ENCODE assay signal across 8 cellular contexts in genomic region chr10:5293691-5294550, GRCh38.
DNase-seq lines count a peak whose midpoint lies in the region; ATAC-seq, FAIRE-seq and TF ChIP-seq lines count a peak whose summit lies in the region.

No MANE protein-coding gene starts in this region.

- H3K27me3 ChIP-seq in fibroblast of lung (ENCODE audit: control insufficient read depth, insufficient read depth, low read length): no peaks in the 10 kb centered on the region

- peaks cover 12% of the 10 kb centered on the region for H3K9me3 ChIP-seq in A549
- no peaks in the 10 kb centered on the region for H3K9me3 ChIP-seq in fibroblast of lung (ENCODE audit: control insufficient read depth, insufficient read depth, low read depth, low read length)

- H3K4me1 ChIP-seq in A549 (peaks cover 41% of the 10 kb centered on the region), fibroblast of lung (ENCODE audit: control insufficient read depth, extremely low read depth, insufficient read depth, low read length) (peaks cover 8% of the 10 kb centered on the region)

- TF ChIP-seq CTCF in A549 (IDR thresholded peaks at IDR 0.05): peak; percentile 72
- peak; percentile 24 to 50 for TF ChIP-seq CTCF in fibroblast of lung (conservative IDR thresholded peaks at IDR 0.05 in 1 of 2, IDR thresholded peaks at IDR 0.05 in 1 of 2; ENCODE audit: low read depth in 1 of 2, low read length in 2 of 2)
- TF ChIP-seq CTCF in osteocyte (IDR thresholded peaks at IDR 0.05): peak; percentile 41

- DNase-seq in A549 (ENCODE audit: low read depth in 1 of 2, low spot score in 1 of 2) (peak; percentile 77 to 91), NCI-H748 (lab: John Stamatoyannopoulos, UW; ENCODE audit: unreplicated experiment) (peak; percentile 72), fibroblast of lung (ENCODE audit: low read depth in 2 of 2) (peak in 1 of 2 donors; percentile 6), osteocyte (ENCODE audit: extremely low spot score, unreplicated experiment) (no peak), ureter (ENCODE audit: low spot score) (no peak)
- peak; percentile 81 for DNase-seq in activated CD8-positive, alpha-beta memory T cell treated with anti-CD3 and anti-CD28 coated beads for 24 hours

- CTCF ChIA-PET in A549 (lab: Yijun Ruan, JAX): interaction anchor here (0.6 to 6.2 kb wide), 14 partner anchors 8 to 481 kb away, joined by 3 to 43 read pairs (median 4); no protein-coding TSS in a partner anchor

- H3K4me3 ChIP-seq in A549 (no peak overlapping the region), fibroblast of lung (replicated peaks in 1 of 4; ENCODE audit: control extremely low read depth in 1 of 4, insufficient read depth in 1 of 4, low read depth in 3 of 4, low read length in 4 of 4) (no peak overlapping the region)

- peak; percentile 32 for FAIRE-seq in A549 (lab: Jason Lieb, UNC)

- peak; percentile 69 to 86 for ATAC-seq in A549
- peak; percentile 58 for ATAC-seq in GM18511 (IDR thresholded peaks at IDR 0.05; ENCODE audit: unreplicated experiment)
- no peak for ATAC-seq in GM19467 (IDR thresholded peaks at IDR 0.05; ENCODE audit: unreplicated experiment)

- no peak for TF ChIP-seq EP300 in A549 (IDR thresholded peaks at IDR 0.05)

- TF ChIP-seq RAD21 in A549 (conservative IDR thresholded peaks at IDR 0.05 in 1 of 2, IDR thresholded peaks at IDR 0.05 in 1 of 2): peak; percentile 62 to 72

- no peaks in the 10 kb centered on the region for H4K20me1 ChIP-seq in fibroblast of lung (ENCODE audit: control insufficient read depth, extremely low read depth, insufficient read depth, low read length)

- WGBS in A549 (ENCODE audit: missing lambda C conversion rate): 33% methylated on average over 15 of the region's 15 CpGs

- no peak overlapping the region for H3K4me3 Mint-ChIP-seq in osteocyte (ENCODE audit: unreplicated experiment)

- H3K36me3 ChIP-seq in fibroblast of lung (ENCODE audit: control insufficient read depth, insufficient read depth, low read length): no peaks in the 10 kb centered on the region

- H3K79me2 ChIP-seq in fibroblast of lung (ENCODE audit: control insufficient read depth, insufficient read depth, low read length): no peaks in the 10 kb centered on the region

- peak overlapping the region; percentile 30 for H2AFZ ChIP-seq in fibroblast of lung (ENCODE audit: low read length)

- POLR2A ChIA-PET in A549 (lab: Yijun Ruan, JAX): interaction anchor here (1.0 kb wide), 1 partner anchor 11 kb away, joined by 4 read pairs; no protein-coding TSS in a partner anchor

- H3K27ac ChIP-seq in A549 (peak overlapping the region; percentile 96 to 97), fibroblast of lung (ENCODE audit: insufficient read depth, low read length) (no peak overlapping the region)

- H3K27ac Mint-ChIP-seq in osteocyte (ENCODE audit: unreplicated experiment): peak overlapping the region; percentile 28

- H3K4me2 ChIP-seq in A549 (peak overlapping the region; percentile 42), fibroblast of lung (ENCODE audit: extremely low read depth, insufficient read depth, low read length) (no peak overlapping the region)

- no peaks in the 10 kb centered on the region for H3K27me3 Mint-ChIP-seq in osteocyte (ENCODE audit: unreplicated experiment)

- TF ChIP-seq POLR2A in A549 (IDR thresholded peaks at IDR 0.05; ENCODE audit: low read length): no peak

- no peaks in the 10 kb centered on the region for H3K9me3 Mint-ChIP-seq in osteocyte (ENCODE audit: unreplicated experiment)

- H3K9ac ChIP-seq in fibroblast of lung (ENCODE audit: insufficient read depth, low read length): no peak overlapping the region

- no peaks in the 10 kb centered on the region for H3K36me3 Mint-ChIP-seq in osteocyte (ENCODE audit: unreplicated experiment)

- peaks cover 19% of the 10 kb centered on the region for H3K4me1 Mint-ChIP-seq in osteocyte (ENCODE audit: unreplicated experiment)

TF ChIP-seq in A549, 52 proteins besides CTCF, POLR2A, EP300 and RAD21:
- TF ChIP-seq RARB (CRISPR knock-in tag; IDR thresholded peaks at IDR 0.05): no peak
- 0 out of 2 replicates have a peak, but pooled peaks have one; percentile 48 for TF ChIP-seq HOXB5 (CRISPR knock-in tag; IDR thresholded peaks at IDR 0.05)
- 0 out of 2 replicates have a peak, but pooled peaks have one; percentile 57 for TF ChIP-seq ATOH8 (CRISPR knock-in tag; IDR thresholded peaks at IDR 0.05; ENCODE audit: low read depth)
- TF ChIP-seq SMC3 (IDR thresholded peaks at IDR 0.05): peak; percentile 72
- no peak for TF ChIP-seq CBX8 (IDR thresholded peaks at IDR 0.05)
- TF ChIP-seq MAZ (IDR thresholded peaks at IDR 0.05; ENCODE audit: borderline replicate concordance, low read depth, low read length): no peak
- 0 out of 4 replicates have a peak, but pooled peaks of 1 of the 2 experiments have one; percentile 23 for TF ChIP-seq CEBPB (IDR thresholded peaks at IDR 0.05)
- peak; percentile 49; the same call in 1 of the 2 replicates for TF ChIP-seq MAX (IDR thresholded peaks at IDR 0.05)

Comparison
In these comparisons a context has a peak if more than half of its experiments do, and no peak if none do; other contexts are left out.
1. DNase-seq: peak in A549 (2 of 2), NCI-H748 (single experiment) and activated CD8-positive, alpha-beta memory T cell treated with anti-CD3 and anti-CD28 coated beads for 24 hours (single experiment); none in osteocyte (single experiment) and ureter (single experiment).
2. Peak in every context shown above with its lines, with median percentiles within 50 percentile points of each other: CTCF ChIP-seq.